In genomic region chr21:39568380-39568779, GRCh38 we compare ENCODE assay signal across 17 cellular contexts. TPM values are rescaled to one million over a fixed set of nuclear protein-coding genes. Genes with fewer than 3 reads are reported as not detected.
DNase-seq lines count a peak whose midpoint lies in the region; ATAC-seq and TF ChIP-seq lines count a peak whose summit lies in the region.
"Had no signal": no experiment of that assay in that cellular context is flagged by ENCODE, and none has a peak within 500 bp of the region (broad histone marks: within the 10 kb centered on the region; RNA-seq: fewer than 3 reads in every experiment).

No MANE protein-coding gene starts in this region.

- DNase-seq in NCI-H1417 (lab: John Stamatoyannopoulos, UW) (peak; percentile 22 to 71 (median 70)), NCI-H1417 treated with DMSO at 0.1 percent for 48 hours (lab: John Stamatoyannopoulos, UW) (no peak), DMS79 (lab: John Stamatoyannopoulos, UW) (peak; percentile 71), NCI-H510A treated with DMSO at 0.1 percent for 48 hours (lab: John Stamatoyannopoulos, UW) (peak; percentile 14), kidney epithelial cell (ENCODE audit: low read depth) (peak; percentile 16), cerebellum (ENCODE audit: low spot score) (no peak)
- no peak for DNase-seq in activated CD4-positive, CD25-positive, alpha-beta regulatory T cell (lab: John Stamatoyannopoulos, UW)
- DNase-seq: Calu3, Karpas-422, MM.1S, NCI-H1105, NCI-H2081 treated with DMSO at 0.1 percent for 48 hours, PC-9, T-helper 1 cell had no signal

- no peaks in the 10 kb centered on the region for H3K36me3 ChIP-seq in kidney epithelial cell (ENCODE audit: control insufficient read depth, insufficient read depth, low read length)

- H3K4me3 ChIP-seq in kidney epithelial cell (ENCODE audit: low read depth, low read length), result no peak overlapping the region
- H3K4me3 ChIP-seq: PC-9, SK-N-MC had no signal

- ATAC-seq in GM21786 (IDR thresholded peaks at IDR 0.05; ENCODE audit: unreplicated experiment), result no peak
- ATAC-seq: HCT116 had no signal

- TF ChIP-seq CTCF in kidney epithelial cell (IDR thresholded peaks at IDR 0.05; ENCODE audit: insufficient read depth, low read length, poor library complexity, severe bottlenecking), result no peak

- no peaks in the 10 kb centered on the region for H3K27me3 ChIP-seq in kidney epithelial cell (ENCODE audit: control insufficient read depth, insufficient read depth, low read length)

RNA-seq across cellular contexts. Expression of gene B3GALT5, which starts 44.4 kb away (rescaled TPM):
- total RNA-seq in kidney epithelial cell (4.3 and 5.8 TPM in 2 replicates), cerebellum (3.2 TPM)

Comparison
In these comparisons a context has a peak if more than half of its experiments do, and no peak if none do; other contexts are left out.
1. DNase-seq: peak in NCI-H1417 (3 of 3), DMS79 (single experiment), NCI-H510A treated with DMSO at 0.1 percent for 48 hours (single experiment) and kidney epithelial cell (single experiment); none in NCI-H1417 treated with DMSO at 0.1 percent for 48 hours (single experiment), activated CD4-positive, CD25-positive, alpha-beta regulatory T cell (0 of 4) and cerebellum (single experiment).